1 cellular context compared by ENCODE assay signal in the genomic region with DNA sequence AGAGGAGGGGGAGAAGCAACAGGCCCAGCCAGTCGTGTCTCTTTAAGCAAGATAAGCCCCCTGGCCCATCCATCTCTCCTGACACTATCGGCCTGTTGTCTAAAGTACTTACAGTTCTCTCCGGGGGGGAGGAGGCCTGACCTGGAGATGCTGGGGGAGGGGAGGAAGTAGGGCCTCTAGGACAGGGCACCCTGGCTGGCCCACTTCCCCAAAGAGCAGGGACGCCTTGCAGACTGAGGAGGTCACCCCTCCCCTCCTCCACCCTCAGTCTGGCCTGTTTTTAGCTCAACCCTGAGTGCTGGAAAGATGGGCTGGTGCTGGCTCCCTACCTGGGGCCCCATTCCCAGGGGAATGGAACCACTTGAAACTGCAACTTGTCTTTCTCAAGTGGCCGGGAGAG.
TF ChIP-seq lines count a peak whose summit lies in the region.

No MANE protein-coding gene starts in this region.

TF ChIP-seq in SK-N-SH, 30 proteins besides CTCF, POLR2A, EP300 and RAD21 (continued from another document):
- TF ChIP-seq, protein P1, sequence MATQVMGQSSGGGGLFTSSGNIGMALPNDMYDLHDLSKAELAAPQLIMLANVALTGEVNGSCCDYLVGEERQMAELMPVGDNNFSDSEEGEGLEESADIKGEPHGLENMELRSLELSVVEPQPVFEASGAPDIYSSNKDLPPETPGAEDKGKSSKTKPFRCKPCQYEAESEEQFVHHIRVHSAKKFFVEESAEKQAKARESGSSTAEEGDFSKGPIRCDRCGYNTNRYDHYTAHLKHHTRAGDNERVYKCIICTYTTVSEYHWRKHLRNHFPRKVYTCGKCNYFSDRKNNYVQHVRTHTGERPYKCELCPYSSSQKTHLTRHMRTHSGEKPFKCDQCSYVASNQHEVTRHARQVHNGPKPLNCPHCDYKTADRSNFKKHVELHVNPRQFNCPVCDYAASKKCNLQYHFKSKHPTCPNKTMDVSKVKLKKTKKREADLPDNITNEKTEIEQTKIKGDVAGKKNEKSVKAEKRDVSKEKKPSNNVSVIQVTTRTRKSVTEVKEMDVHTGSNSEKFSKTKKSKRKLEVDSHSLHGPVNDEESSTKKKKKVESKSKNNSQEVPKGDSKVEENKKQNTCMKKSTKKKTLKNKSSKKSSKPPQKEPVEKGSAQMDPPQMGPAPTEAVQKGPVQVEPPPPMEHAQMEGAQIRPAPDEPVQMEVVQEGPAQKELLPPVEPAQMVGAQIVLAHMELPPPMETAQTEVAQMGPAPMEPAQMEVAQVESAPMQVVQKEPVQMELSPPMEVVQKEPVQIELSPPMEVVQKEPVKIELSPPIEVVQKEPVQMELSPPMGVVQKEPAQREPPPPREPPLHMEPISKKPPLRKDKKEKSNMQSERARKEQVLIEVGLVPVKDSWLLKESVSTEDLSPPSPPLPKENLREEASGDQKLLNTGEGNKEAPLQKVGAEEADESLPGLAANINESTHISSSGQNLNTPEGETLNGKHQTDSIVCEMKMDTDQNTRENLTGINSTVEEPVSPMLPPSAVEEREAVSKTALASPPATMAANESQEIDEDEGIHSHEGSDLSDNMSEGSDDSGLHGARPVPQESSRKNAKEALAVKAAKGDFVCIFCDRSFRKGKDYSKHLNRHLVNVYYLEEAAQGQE (IDR thresholded peaks at IDR 0.05; ENCODE audit: low read depth, low read length), result no peak
- TF ChIP-seq, protein P2, sequence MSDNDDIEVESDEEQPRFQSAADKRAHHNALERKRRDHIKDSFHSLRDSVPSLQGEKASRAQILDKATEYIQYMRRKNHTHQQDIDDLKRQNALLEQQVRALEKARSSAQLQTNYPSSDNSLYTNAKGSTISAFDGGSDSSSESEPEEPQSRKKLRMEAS (IDR thresholded peaks at IDR 0.05; ENCODE audit: low read depth), result no peak
- TF ChIP-seq, protein P3, sequence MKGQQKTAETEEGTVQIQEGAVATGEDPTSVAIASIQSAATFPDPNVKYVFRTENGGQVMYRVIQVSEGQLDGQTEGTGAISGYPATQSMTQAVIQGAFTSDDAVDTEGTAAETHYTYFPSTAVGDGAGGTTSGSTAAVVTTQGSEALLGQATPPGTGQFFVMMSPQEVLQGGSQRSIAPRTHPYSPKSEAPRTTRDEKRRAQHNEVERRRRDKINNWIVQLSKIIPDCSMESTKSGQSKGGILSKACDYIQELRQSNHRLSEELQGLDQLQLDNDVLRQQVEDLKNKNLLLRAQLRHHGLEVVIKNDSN (IDR thresholded peaks at IDR 0.05; ENCODE audit: borderline replicate concordance, low read depth), result no peak
- TF ChIP-seq GABPA (IDR thresholded peaks at IDR 0.05; ENCODE audit: low read depth) (no peak), CHD2 (IDR thresholded peaks at IDR 0.05; ENCODE audit: low read length, partially characterized antibody) (no peak), TAF1 (IDR thresholded peaks at IDR 0.05; ENCODE audit: borderline replicate concordance, low read depth, low read length) (no peak), YY1 (IDR thresholded peaks at IDR 0.05; ENCODE audit: low read depth) (no peak), RXRA (IDR thresholded peaks at IDR 0.05; ENCODE audit: borderline replicate concordance, low read depth) (no peak), JUND (IDR thresholded peaks at IDR 0.05) (no peak)
- TF ChIP-seq, protein P4, sequence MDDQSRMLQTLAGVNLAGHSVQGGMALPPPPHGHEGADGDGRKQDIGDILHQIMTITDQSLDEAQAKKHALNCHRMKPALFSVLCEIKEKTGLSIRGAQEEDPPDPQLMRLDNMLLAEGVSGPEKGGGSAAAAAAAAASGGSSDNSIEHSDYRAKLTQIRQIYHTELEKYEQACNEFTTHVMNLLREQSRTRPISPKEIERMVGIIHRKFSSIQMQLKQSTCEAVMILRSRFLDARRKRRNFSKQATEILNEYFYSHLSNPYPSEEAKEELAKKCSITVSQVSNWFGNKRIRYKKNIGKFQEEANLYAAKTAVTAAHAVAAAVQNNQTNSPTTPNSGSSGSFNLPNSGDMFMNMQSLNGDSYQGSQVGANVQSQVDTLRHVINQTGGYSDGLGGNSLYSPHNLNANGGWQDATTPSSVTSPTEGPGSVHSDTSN (IDR thresholded peaks at IDR 0.05), result no peak
- TF ChIP-seq, protein P5, sequence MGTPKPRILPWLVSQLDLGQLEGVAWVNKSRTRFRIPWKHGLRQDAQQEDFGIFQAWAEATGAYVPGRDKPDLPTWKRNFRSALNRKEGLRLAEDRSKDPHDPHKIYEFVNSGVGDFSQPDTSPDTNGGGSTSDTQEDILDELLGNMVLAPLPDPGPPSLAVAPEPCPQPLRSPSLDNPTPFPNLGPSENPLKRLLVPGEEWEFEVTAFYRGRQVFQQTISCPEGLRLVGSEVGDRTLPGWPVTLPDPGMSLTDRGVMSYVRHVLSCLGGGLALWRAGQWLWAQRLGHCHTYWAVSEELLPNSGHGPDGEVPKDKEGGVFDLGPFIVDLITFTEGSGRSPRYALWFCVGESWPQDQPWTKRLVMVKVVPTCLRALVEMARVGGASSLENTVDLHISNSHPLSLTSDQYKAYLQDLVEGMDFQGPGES (IDR thresholded peaks at IDR 0.05; ENCODE audit: low read depth, low read length), result no peak
